9 cellular contexts compared by ENCODE assay signal in the genomic region with DNA sequence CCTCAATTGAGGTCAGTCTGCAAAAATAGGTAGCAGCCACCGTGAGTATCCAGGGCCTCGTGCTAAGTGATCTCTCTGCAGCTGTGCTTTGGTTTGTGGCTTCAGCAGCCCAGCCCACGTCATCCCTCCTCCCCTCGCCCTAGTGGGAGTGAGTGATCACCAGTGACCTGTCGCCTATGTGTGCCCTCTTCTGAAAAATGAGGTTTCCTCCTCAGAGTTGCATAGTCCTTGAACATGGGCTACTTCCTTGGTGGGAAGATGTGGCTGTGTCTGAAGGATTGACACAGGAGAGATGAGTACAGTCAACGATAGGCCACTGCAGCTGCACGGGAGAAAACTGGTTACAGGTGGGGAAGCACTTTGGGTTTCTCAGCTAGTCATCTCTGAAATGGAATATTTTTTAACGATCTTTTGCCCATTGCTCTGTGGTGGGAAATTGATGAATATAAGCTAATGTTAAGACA.
DNase-seq lines count a peak whose midpoint lies in the region; ATAC-seq and TF ChIP-seq lines count a peak whose summit lies in the region.
"Had no signal": no experiment of that assay in that cellular context is flagged by ENCODE, and none has a peak within 500 bp of the region (broad histone marks: within the 10 kb centered on the region; RNA-seq: fewer than 3 reads in every experiment).

No MANE protein-coding gene starts in this region.

- peak overlapping the region; percentile 13 for H3K4me3 Mint-ChIP-seq in activated naive CD4-positive, alpha-beta T cell treated with anti-CD3 and anti-CD28 coated beads for 36 hours

- H3K27me3 ChIP-seq in GM06990 (replicated peaks; ENCODE audit: control insufficient read depth, insufficient read depth, low read length) (no peaks in the 10 kb centered on the region), OCI-LY3 (ENCODE audit: low read depth, low read length) (peaks cover 55% of the 10 kb centered on the region)
- H3K27me3 ChIP-seq: pancreas had no signal

- no peaks in the 10 kb centered on the region for H3K9me3 Mint-ChIP-seq in activated naive CD4-positive, alpha-beta T cell treated with anti-CD3 and anti-CD28 coated beads for 36 hours

- peak overlapping the region; percentile 44 for H3K4me2 ChIP-seq in OCI-LY3 (ENCODE audit: low read length)

- H3K36me3 ChIP-seq in GM06990 (ENCODE audit: control insufficient read depth, insufficient read depth, low read length) (no peaks in the 10 kb centered on the region), OCI-LY3 (replicated peaks; ENCODE audit: low read depth, low read length) (no peaks in the 10 kb centered on the region)
- H3K36me3 ChIP-seq: pancreas had no signal

- DNase-seq in GM06990 (ENCODE audit: extremely low read depth, insufficient read length) (peak; percentile 76), ACHN (no peak), NCI-H2171 (lab: John Stamatoyannopoulos, UW) (no peak), NCI-H1930 (lab: John Stamatoyannopoulos, UW) (no peak)
- peak; percentile 84 for DNase-seq in activated naive CD4-positive, alpha-beta T cell treated with anti-CD3 and anti-CD28 coated beads for 36 hours
- DNase-seq in stimulated activated CD8-positive, alpha-beta memory T cell treated with anti-CD3 and anti-CD28 coated beads, Interleukin-15, amount 100 ng/mL, for 48 hours (ENCODE audit: low read depth in 2 of 2) = peak; percentile 76 to 79
- DNase-seq: pancreas had no signal

- no peak overlapping the region for H3K27ac ChIP-seq in OCI-LY3 (ENCODE audit: low read length)
- H3K27ac ChIP-seq: pancreas had no signal

- peaks cover 43% of the 10 kb centered on the region for H3K4me1 ChIP-seq in OCI-LY3 (ENCODE audit: low read length)
- H3K4me1 ChIP-seq: pancreas had no signal

- in situ Hi-C loops in ACHN (cut with HindIII; ENCODE audit: low pct_ligation_motif_present, low pct_unique_long_range_greater_than_20kb, low sequenced_read_pairs) = no loop called here

- TF ChIP-seq CTCF in GM06990 (IDR thresholded peaks at IDR 0.05; ENCODE audit: insufficient read depth, low read length, poor library complexity, severe bottlenecking) (no peak), OCI-LY3 (IDR thresholded peaks at IDR 0.05; ENCODE audit: low read depth, low read length) (no peak)

- peak; percentile 59 for ATAC-seq in HG02610 (IDR thresholded peaks at IDR 0.05; ENCODE audit: unreplicated experiment)

- H3K36me3 Mint-ChIP-seq in activated naive CD4-positive, alpha-beta T cell treated with anti-CD3 and anti-CD28 coated beads for 36 hours (ENCODE audit: low read depth) = peaks cover 26% of the 10 kb centered on the region

- no peak overlapping the region for H3K9ac ChIP-seq in OCI-LY3 (ENCODE audit: low read length)

- H3K27ac Mint-ChIP-seq in activated naive CD4-positive, alpha-beta T cell treated with anti-CD3 and anti-CD28 coated beads for 36 hours = peak overlapping the region; percentile 93

- no peak overlapping the region for H2AFZ ChIP-seq in OCI-LY3 (ENCODE audit: low read depth, low read length)

- CTCF ChIA-PET in activated naive CD4-positive, alpha-beta T cell treated with anti-CD3 and anti-CD28 coated beads for 36 hours (lab: Charles Lee) = interaction anchor here (1.1 to 4.4 kb wide), 13 partner anchors 10 to 187 kb away, joined by 3 to 29 read pairs (median 8); no protein-coding TSS in a partner anchor

- H3K4me1 Mint-ChIP-seq in activated naive CD4-positive, alpha-beta T cell treated with anti-CD3 and anti-CD28 coated beads for 36 hours (ENCODE audit: low read depth) = peaks cover 85% of the 10 kb centered on the region

- H3K4me3 ChIP-seq in GM06990 (replicated peaks; ENCODE audit: low read depth, low read length) (no peak overlapping the region), OCI-LY3 (ENCODE audit: low read length) (no peak overlapping the region)
- H3K4me3 ChIP-seq: pancreas had no signal

- no peaks in the 10 kb centered on the region for H3K9me3 ChIP-seq in OCI-LY3 (ENCODE audit: insufficient read depth, low read length)
- H3K9me3 ChIP-seq: pancreas had no signal

- intact Hi-C loops in activated naive CD4-positive, alpha-beta T cell treated with anti-CD3 and anti-CD28 coated beads for 36 hours (cut with micrococcal nuclease) = loop anchor here (1.0 to 5.0 kb wide), 4 partner anchors 55 to 362 kb away; a partner anchor contains a TSS

- H4K20me1 ChIP-seq in OCI-LY3 (ENCODE audit: insufficient read depth, low read length) = no peaks in the 10 kb centered on the region

- no peaks in the 10 kb centered on the region for H3K27me3 Mint-ChIP-seq in activated naive CD4-positive, alpha-beta T cell treated with anti-CD3 and anti-CD28 coated beads for 36 hours (ENCODE audit: low read depth)

- no peaks in the 10 kb centered on the region for H3K79me2 ChIP-seq in OCI-LY3 (ENCODE audit: low read length)

Comparison
In these comparisons a context has a peak if more than half of its experiments do, and no peak if none do; other contexts are left out.
1. DNase-seq: peak in GM06990 (single experiment), activated naive CD4-positive, alpha-beta T cell treated with anti-CD3 and anti-CD28 coated beads for 36 hours (single experiment) and stimulated activated CD8-positive, alpha-beta memory T cell treated with anti-CD3 and anti-CD28 coated beads, Interleukin-15, amount 100 ng/mL, for 48 hours (2 of 2); none in ACHN (single experiment), NCI-H2171 (single experiment) and NCI-H1930 (0 of 2).